10 cellular contexts compared by ENCODE assay signal in genomic region chr1:53266038-53266437, GRCh38. TPM values are rescaled to one million over a fixed set of nuclear protein-coding genes. Genes with fewer than 3 reads are reported as not detected.
DNase-seq lines count a peak whose midpoint lies in the region; ATAC-seq, FAIRE-seq and TF ChIP-seq lines count a peak whose summit lies in the region.
"Had no signal": no experiment of that assay in that cellular context is flagged by ENCODE, and none has a peak within 500 bp of the region (broad histone marks: within the 10 kb centered on the region; RNA-seq: fewer than 3 reads in every experiment).

No MANE protein-coding gene starts in this region.

- no peaks in the 10 kb centered on the region for H4K20me1 ChIP-seq in KMS-11 (ENCODE audit: insufficient read depth)
- no peaks in the 10 kb centered on the region; the same call in 1 of the 2 replicates for H4K20me1 ChIP-seq in K562 (replicated peaks; ENCODE audit: control insufficient read depth, insufficient read depth, low read length)

- H2BK5ac ChIP-seq in mesendoderm (ENCODE audit: low read length), result no peak overlapping the region

- H3K9me3 ChIP-seq in K562 (replicated peaks; ENCODE audit: control insufficient read depth, insufficient read depth, low read depth, low read length), result no peaks in the 10 kb centered on the region
- H3K9me3 ChIP-seq: Peyer's patch had no signal

- H3K36me3 ChIP-seq in KMS-11 (ENCODE audit: insufficient read depth), result peaks cover 16% of the 10 kb centered on the region; the same call in 1 of the 2 replicates
- H3K36me3 ChIP-seq in K562 (ENCODE audit: control insufficient read depth, insufficient read depth, low read length), result peaks cover 95% of the 10 kb centered on the region
- peaks cover 47% of the 10 kb centered on the region for H3K36me3 ChIP-seq in mesendoderm (ENCODE audit: control insufficient read depth, insufficient read depth, low read length)
- H3K36me3 ChIP-seq: Peyer's patch had no signal

- no peak overlapping the region for H4K5ac ChIP-seq in mesendoderm (ENCODE audit: low read length)

- CTCF ChIA-PET in K562 (lab: Yijun Ruan, JAX; ENCODE audit: low intra/inter-chr PET ratio), result interaction anchor here (0.9 kb wide), 1 partner anchor 127 kb away, joined by 6 read pairs; no protein-coding TSS in a partner anchor
- CTCF ChIA-PET in activated CD4-positive, alpha-beta memory T cell treated with anti-CD3 and anti-CD28 coated beads, Interleukin-2, amount 10 ng/mL, durations not matched to agents 7 days and 5 days (lab: Charles Lee), result interaction anchor here (1.6 kb wide), 1 partner anchor 127 kb away, joined by 7 read pairs; no protein-coding TSS in a partner anchor

- peaks cover 12% of the 10 kb centered on the region for H3K4me1 ChIP-seq in KMS-11 (ENCODE audit: low read depth, poor library complexity, severe bottlenecking)
- H3K4me1 ChIP-seq in K562 (replicated peaks in 1 of 2; ENCODE audit: control insufficient read depth in 2 of 2, insufficient read depth in 2 of 2, low read length in 2 of 2), result no peaks in the 10 kb centered on the region
- H3K4me1 ChIP-seq in mesendoderm (ENCODE audit: control insufficient read depth, low read depth, low read length), result no peaks in the 10 kb centered on the region
- H3K4me1 ChIP-seq: Peyer's patch had no signal

- TF ChIP-seq CTCF in GM12872 (IDR thresholded peaks at IDR 0.05; ENCODE audit: insufficient read depth, low read depth, low read length), result peak; percentile 43; the same call in 2 of the 3 replicates
- TF ChIP-seq CTCF in KMS-11 (conservative IDR thresholded peaks at IDR 0.05; ENCODE audit: low read depth, low read length), result peak; percentile 42
- peak; percentile 45 to 55 (median 55) for TF ChIP-seq CTCF in K562 (IDR thresholded peaks at IDR 0.05 in 2 of 3, conservative IDR thresholded peaks at IDR 0.05 in 1 of 3; ENCODE audit: insufficient read depth in 2 of 3, low read depth in 1 of 3, low read length in 3 of 3)

- POLR2A ChIA-PET in K562 (lab: Yijun Ruan, JAX), result interaction anchor here (0.6 kb wide), 2 partner anchors 81 to 176 kb away, joined by 3 read pairs; no protein-coding TSS in a partner anchor
- POLR2A ChIA-PET in activated CD4-positive, alpha-beta memory T cell treated with anti-CD3 and anti-CD28 coated beads, Interleukin-2, amount 10 ng/mL, durations not matched to agents 7 days and 5 days (lab: Charles Lee), result no interaction called here

- FAIRE-seq in K562 (lab: Jason Lieb, UNC) (peak; percentile 32), GM19239 (lab: Jason Lieb, UNC) (no peak)

- no peaks in the 10 kb centered on the region for H3K27me3 ChIP-seq in KMS-11 (ENCODE audit: insufficient read depth, low read depth)
- H3K27me3 ChIP-seq in K562 (ENCODE audit: control insufficient read depth in 2 of 2, insufficient read depth in 2 of 2, low read length in 2 of 2), result no peaks in the 10 kb centered on the region
- H3K27me3 ChIP-seq in mesendoderm (ENCODE audit: insufficient read depth, low read length, poor library complexity), result no peaks in the 10 kb centered on the region
- H3K27me3 ChIP-seq: Peyer's patch had no signal

- H3K23ac ChIP-seq in mesendoderm (ENCODE audit: low read length), result no peak overlapping the region

- in situ Hi-C loops in K562 (cut with MboI), result no loop called here

- H3K9me1 ChIP-seq in K562 (ENCODE audit: control insufficient read depth, insufficient read depth, low read length), result no peaks in the 10 kb centered on the region

- H2AK5ac ChIP-seq in mesendoderm (ENCODE audit: low read length), result no peak overlapping the region

- H3K9ac ChIP-seq in KMS-11, result no peak overlapping the region
- H3K9ac ChIP-seq in K562 (ENCODE audit: insufficient read depth in 1 of 2, low read depth in 2 of 2, low read length in 2 of 2), result no peak overlapping the region
- no peak overlapping the region for H3K9ac ChIP-seq in mesendoderm (ENCODE audit: low read length)

- H3K18ac ChIP-seq in mesendoderm (ENCODE audit: low read length), result no peak overlapping the region

- peaks cover 72% of the 10 kb centered on the region for H3K36me3 Mint-ChIP-seq in activated CD4-positive, alpha-beta memory T cell treated with anti-CD3 and anti-CD28 coated beads, Interleukin-2, amount 10 ng/mL, durations not matched to agents 7 days and 5 days (ENCODE audit: low read depth)

- DNase-seq in K562 (ENCODE audit: extremely low read depth in 1 of 4, low spot score in 3 of 4), result peak in 3 of 4 experiments; percentile 23 to 35 (median 33)
- peak; percentile 42 for DNase-seq in mesendoderm
- DNase-seq in activated CD4-positive, alpha-beta memory T cell treated with anti-CD3 and anti-CD28 coated beads, Interleukin-2, amount 10 ng/mL, durations not matched to agents 7 days and 5 days, result no peak
- DNase-seq in GM19239 (ENCODE audit: insufficient read length, low spot score), result no peak
- DNase-seq: hippocampal formation, Peyer's patch had no signal

- no peak overlapping the region for H3K4me2 ChIP-seq in KMS-11
- H3K4me2 ChIP-seq in K562 (ENCODE audit: insufficient read depth, low read length), result no peak overlapping the region
- H3K4me2 ChIP-seq in mesendoderm (ENCODE audit: low read length), result no peak overlapping the region

- H3K4me1 Mint-ChIP-seq in activated CD4-positive, alpha-beta memory T cell treated with anti-CD3 and anti-CD28 coated beads, Interleukin-2, amount 10 ng/mL, durations not matched to agents 7 days and 5 days, result no peaks in the 10 kb centered on the region
- H3K4me1 Mint-ChIP-seq: central memory CD8-positive, alpha-beta T cell had no signal

- no peak for TF ChIP-seq POLR2A in K562 (conservative IDR thresholded peaks at IDR 0.05)

- no peak overlapping the region for H2BK120ac ChIP-seq in mesendoderm (ENCODE audit: low read depth, low read length)

- H2BK15ac ChIP-seq in mesendoderm (replicated peaks; ENCODE audit: low read depth), result no peak overlapping the region

- H3K79me2 ChIP-seq in KMS-11 (ENCODE audit: insufficient read depth, low read depth), result no peaks in the 10 kb centered on the region
- H3K79me2 ChIP-seq in K562 (ENCODE audit: control insufficient read depth, insufficient read depth, low read length), result no peaks in the 10 kb centered on the region
- no peaks in the 10 kb centered on the region for H3K79me2 ChIP-seq in mesendoderm (ENCODE audit: control insufficient read depth, insufficient read depth, low read length)

- H3K9me3 Mint-ChIP-seq in activated CD4-positive, alpha-beta memory T cell treated with anti-CD3 and anti-CD28 coated beads, Interleukin-2, amount 10 ng/mL, durations not matched to agents 7 days and 5 days, result no peaks in the 10 kb centered on the region
- H3K9me3 Mint-ChIP-seq: central memory CD8-positive, alpha-beta T cell had no signal

- no peaks in the 10 kb centered on the region for H3K27me3 Mint-ChIP-seq in activated CD4-positive, alpha-beta memory T cell treated with anti-CD3 and anti-CD28 coated beads, Interleukin-2, amount 10 ng/mL, durations not matched to agents 7 days and 5 days
- H3K27me3 Mint-ChIP-seq: central memory CD8-positive, alpha-beta T cell had no signal

- intact Hi-C loops in K562 (cut with micrococcal nuclease), result no loop called here

- BruUV-seq in K562 (replicated peaks; lab: Mats Ljungman, UMichigan), result no TSS peak

- no peak overlapping the region for H3K27ac ChIP-seq in KMS-11
- H3K27ac ChIP-seq in K562 (ENCODE audit: extremely low read depth, low read depth, low read length), result no peak overlapping the region
- no peak overlapping the region for H3K27ac ChIP-seq in mesendoderm (ENCODE audit: low read depth, low read length)
- H3K27ac ChIP-seq: Peyer's patch had no signal

- H2AFZ ChIP-seq in KMS-11 (ENCODE audit: low read depth), result no peak overlapping the region
- no peak overlapping the region for H2AFZ ChIP-seq in K562 (ENCODE audit: low read depth, low read length)

- H3K56ac ChIP-seq in mesendoderm (ENCODE audit: low read length), result no peak overlapping the region

- H3K4ac ChIP-seq in mesendoderm (ENCODE audit: low read depth, low read length), result no peak overlapping the region

- H4K8ac ChIP-seq in mesendoderm (ENCODE audit: low read depth, low read length), result no peak overlapping the region

- H3K4me3 ChIP-seq in KMS-11 (IDR thresholded peaks at IDR 0.05; ENCODE audit: insufficient read depth, low read depth, low read length) (no peak overlapping the region), K562 (no peak overlapping the region), mesendoderm (ENCODE audit: low read length) (no peak overlapping the region)
- H3K4me3 ChIP-seq: Peyer's patch had no signal

- H3K79me1 ChIP-seq in mesendoderm (ENCODE audit: low read length), result no peaks in the 10 kb centered on the region

- peak in 1 of 2 experiments; percentile 63; a peak in 2 of 4 replicates for TF ChIP-seq RAD21 in K562 (CRISPR knock-in tag; conservative IDR thresholded peaks at IDR 0.05 in 1 of 2, IDR thresholded peaks at IDR 0.05 in 1 of 2)

- H3K4me3 Mint-ChIP-seq in activated CD4-positive, alpha-beta memory T cell treated with anti-CD3 and anti-CD28 coated beads, Interleukin-2, amount 10 ng/mL, durations not matched to agents 7 days and 5 days, result no peak overlapping the region
- H3K4me3 Mint-ChIP-seq: central memory CD8-positive, alpha-beta T cell had no signal

- peak; percentile 73 for ATAC-seq in K562
- no peak for ATAC-seq in activated CD4-positive, CD25-positive, alpha-beta regulatory T cell treated with anti-CD3 and anti-CD28 coated beads, Interleukin-2, amount 50 U/mL, for 24 hours

- H3K27ac Mint-ChIP-seq in activated CD4-positive, alpha-beta memory T cell treated with anti-CD3 and anti-CD28 coated beads, Interleukin-2, amount 10 ng/mL, durations not matched to agents 7 days and 5 days, result no peak overlapping the region

- TF ChIP-seq EP300 in K562 (IDR thresholded peaks at IDR 0.05; ENCODE audit: low read length), result no peak

RNA-seq across cellular contexts. Expression of gene MAGOH, which starts 27.7 kb away (rescaled TPM):
- 10.5 and 25.2 TPM in 2 replicates for total RNA-seq in K562 (2011; cell fraction: chromatin; rRNA removed; ENCODE audit: low replicate concordance)
- 13.8 and 15.3 TPM in 2 replicates for total RNA-seq in K562 (2011; cell fraction: nucleolus; rRNA removed)
- total RNA-seq in K562 (2011; cell fraction: nucleoplasm; rRNA removed), result 23.0 and 35.0 TPM in 2 replicates
- total RNA-seq in K562 (2014; rRNA removed) (106 and 125 TPM in 2 replicates), K562 (2014; rRNA removed; fragmentation: Illumina TruSeq; extraction: Trizol) (135 and 156 TPM in 2 replicates), K562 (2015; rRNA removed; fragmentation: Illumina TruSeq; extraction: Trizol) (134 and 152 TPM in 2 replicates), K562 (2021) (110 and 113 TPM in 2 replicates)
- polyA plus RNA-seq in K562 (2011; rRNA removed) (80.7 and 102 TPM in 2 replicates), K562 (2014; fragmentation: Illumina TruSeq; extraction: Trizol) (184 and 190 TPM in 2 replicates), K562 (2014; fragmentation: Nextera tagmentation; extraction: Ambion mirVana) (100 to 1,000 TPM; 132 to 342 TPM), K562 (2014; rRNA removed) (243 and 263 TPM in 2 replicates)
- polyA plus RNA-seq in K562 (2011; cell fraction: cytosol; rRNA removed), result 10.7 and 38.1 TPM in 2 replicates
- polyA plus RNA-seq in K562 (2011; cell fraction: nucleus; rRNA removed), result 9.7 and 18.4 TPM in 2 replicates
- 79.1 and 298 TPM in 2 replicates for polyA plus RNA-seq in K562 (2012)
- polyA minus RNA-seq in K562 (2011; rRNA and poly(A)+ RNA removed), result 71.4 and 83.4 TPM in 2 replicates
- 29.5 and 30.9 TPM in 2 replicates for polyA minus RNA-seq in K562 (2011; cell fraction: cytosol; rRNA and poly(A)+ RNA removed)
- polyA minus RNA-seq in K562 (2011; cell fraction: nucleus; rRNA and poly(A)+ RNA removed), result 18.8 and 38.3 TPM in 2 replicates
- 159 TPM for polyA plus RNA-seq in mesendoderm (2013, experiment 1 of 2)
- polyA plus RNA-seq in mesendoderm (2013, experiment 2 of 2), result 156 TPM
- total RNA-seq in activated CD4-positive, alpha-beta memory T cell treated with anti-CD3 and anti-CD28 coated beads, Interleukin-2, amount 10 ng/mL, durations not matched to agents 7 days and 5 days, result 10 to 100 TPM; 65.3 to 65.9 TPM

RNA-seq across cellular contexts. Expression of gene CZIB, which starts 45.6 kb away (rescaled TPM):
- total RNA-seq in K562 (2011; cell fraction: chromatin; rRNA removed; ENCODE audit: low replicate concordance), result 115 and 117 TPM in 2 replicates
- total RNA-seq in K562 (2011; cell fraction: nucleolus; rRNA removed), result 97.5 and 125 TPM in 2 replicates
- 131 and 159 TPM in 2 replicates for total RNA-seq in K562 (2011; cell fraction: nucleoplasm; rRNA removed)
- 55.4 and 65.5 TPM in 2 replicates for total RNA-seq in K562 (2014; rRNA removed)
- total RNA-seq in K562 (2014; rRNA removed; fragmentation: Illumina TruSeq; extraction: Trizol), result 58.2 and 65.8 TPM in 2 replicates
- 61.8 and 66.8 TPM in 2 replicates for total RNA-seq in K562 (2015; rRNA removed; fragmentation: Illumina TruSeq; extraction: Trizol)
- 52.6 and 55.7 TPM in 2 replicates for total RNA-seq in K562 (2021)
- polyA plus RNA-seq in K562 (2011; rRNA removed), result 105 and 109 TPM in 2 replicates
- 54.1 and 73.4 TPM in 2 replicates for polyA plus RNA-seq in K562 (2011; cell fraction: cytosol; rRNA removed)
- 152 and 181 TPM in 2 replicates for polyA plus RNA-seq in K562 (2011; cell fraction: nucleus; rRNA removed)
- polyA plus RNA-seq in K562 (2012), result 68.4 and 82.2 TPM in 2 replicates
- 65.5 and 80.0 TPM in 2 replicates for polyA plus RNA-seq in K562 (2014; fragmentation: Illumina TruSeq; extraction: Trizol)
- 100 to 1,000 TPM in 1 of 2 experiments, 10 to 100 TPM in 1; 97.4 to 111 TPM for polyA plus RNA-seq in K562 (2014; fragmentation: Nextera tagmentation; extraction: Ambion mirVana)
- polyA plus RNA-seq in K562 (2014; rRNA removed), result 85.3 and 86.9 TPM in 2 replicates
- polyA minus RNA-seq in K562 (2011; rRNA and poly(A)+ RNA removed), result 41.9 and 56.1 TPM in 2 replicates
- 14.5 and 18.0 TPM in 2 replicates for polyA minus RNA-seq in K562 (2011; cell fraction: cytosol; rRNA and poly(A)+ RNA removed)
- 71.4 and 143 TPM in 2 replicates for polyA minus RNA-seq in K562 (2011; cell fraction: nucleus; rRNA and poly(A)+ RNA removed)
- 49.8 TPM for polyA plus RNA-seq in mesendoderm (2013, experiment 1 of 2)
- 48.5 TPM for polyA plus RNA-seq in mesendoderm (2013, experiment 2 of 2)
- total RNA-seq in activated CD4-positive, alpha-beta memory T cell treated with anti-CD3 and anti-CD28 coated beads, Interleukin-2, amount 10 ng/mL, durations not matched to agents 7 days and 5 days, result 10 to 100 TPM; 38.2 to 41.3 TPM

Comparison
In these comparisons a context has a peak if more than half of its experiments do, and no peak if none do; other contexts are left out.
1. DNase-seq: peak in K562 (3 of 4) and mesendoderm (single experiment); none in activated CD4-positive, alpha-beta memory T cell treated with anti-CD3 and anti-CD28 coated beads, Interleukin-2, amount 10 ng/mL, durations not matched to agents 7 days and 5 days (single experiment) and GM19239 (single experiment).
2. Peak in every context shown above with its lines, with median percentiles within 50 percentile points of each other: CTCF ChIP-seq.